Comparison of ENCODE assay signal across 11 cellular contexts in the genomic region with DNA sequence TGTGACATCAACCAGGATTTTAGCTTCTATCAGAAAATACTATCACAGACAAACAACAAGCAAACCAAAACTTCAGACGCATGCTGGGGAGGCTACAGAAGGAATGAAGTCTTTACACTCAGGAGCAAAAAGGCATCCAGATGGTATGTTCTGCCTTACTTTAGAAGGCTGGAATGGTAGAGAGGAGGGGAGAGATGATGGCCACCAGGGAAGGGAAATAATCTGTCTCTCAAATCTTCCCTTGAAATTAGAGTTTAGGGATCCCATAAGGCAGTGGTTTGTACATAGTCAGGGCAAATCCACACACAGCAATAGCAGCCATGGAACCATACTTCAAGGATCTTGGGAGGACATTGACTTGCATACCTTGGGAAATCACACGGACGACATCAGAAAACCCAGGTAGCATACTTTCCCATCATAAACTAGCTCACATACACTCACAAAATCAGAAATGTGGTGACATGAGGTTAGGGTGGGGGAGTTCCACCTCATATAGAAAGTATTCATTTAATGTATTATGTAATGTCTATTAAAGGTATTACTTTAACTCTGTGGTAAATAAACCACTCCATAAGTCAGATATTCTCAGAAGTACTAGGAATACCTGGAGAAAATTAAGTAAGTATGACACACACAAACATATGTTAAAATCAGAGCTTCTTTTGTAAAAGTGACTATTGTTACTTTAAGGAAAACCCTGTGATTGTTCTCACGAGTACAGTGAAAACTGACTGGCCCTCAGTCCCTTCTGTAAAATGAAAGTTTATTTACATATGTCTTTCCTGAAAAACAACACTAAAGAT.
DNase-seq lines count a peak whose midpoint lies in the region; ATAC-seq, FAIRE-seq and TF ChIP-seq lines count a peak whose summit lies in the region.
"Had no signal": no experiment of that assay in that cellular context is flagged by ENCODE, and none has a peak within 500 bp of the region (broad histone marks: within the 10 kb centered on the region; RNA-seq: fewer than 3 reads in every experiment).

No MANE protein-coding gene starts in this region.

- FAIRE-seq in GM19239 (lab: Jason Lieb, UNC) (peak; percentile 87), H54 (lab: Jason Lieb, UNC) (no peak)

- peaks cover 81% of the 10 kb centered on the region for H3K4me1 Mint-ChIP-seq in activated naive CD8-positive, alpha-beta T cell treated with anti-CD3 and anti-CD28 coated beads, Interleukin-2, amount 50 U/mL, for 24 hours
- H3K4me1 Mint-ChIP-seq: endodermal cell had no signal

- H3K27me3 Mint-ChIP-seq in activated naive CD8-positive, alpha-beta T cell treated with anti-CD3 and anti-CD28 coated beads, Interleukin-2, amount 50 U/mL, for 24 hours = no peaks in the 10 kb centered on the region

- no peak overlapping the region for H3K4me3 ChIP-seq in tibial artery

- TF ChIP-seq CTCF in tibial artery (IDR thresholded peaks at IDR 0.05) = no peak

- H3K27ac Mint-ChIP-seq in activated naive CD8-positive, alpha-beta T cell treated with anti-CD3 and anti-CD28 coated beads, Interleukin-2, amount 50 U/mL, for 24 hours = peak overlapping the region; percentile 92
- H3K27ac Mint-ChIP-seq: endodermal cell had no signal

- no peaks in the 10 kb centered on the region for H3K27me3 ChIP-seq in tibial artery

- intact Hi-C loops in tibial artery (cut with DNase I; ENCODE audit: low total_unique reads) = no loop called here

- no peaks in the 10 kb centered on the region for H3K4me1 ChIP-seq in tibial artery

- peaks cover 45% of the 10 kb centered on the region for H3K36me3 Mint-ChIP-seq in activated naive CD8-positive, alpha-beta T cell treated with anti-CD3 and anti-CD28 coated beads, Interleukin-2, amount 50 U/mL, for 24 hours (ENCODE audit: low read depth)

- ATAC-seq in GM18499 (IDR thresholded peaks at IDR 0.05; ENCODE audit: insufficient read depth, unreplicated experiment) (peak; percentile 57), HG03060 (IDR thresholded peaks at IDR 0.05; ENCODE audit: low read depth, unreplicated experiment) (peak; percentile 47)
- ATAC-seq in activated naive CD8-positive, alpha-beta T cell treated with anti-CD3 and anti-CD28 coated beads, Interleukin-2, amount 50 U/mL, for 24 hours = peak; percentile 12

- DNase-seq in GM19239 (ENCODE audit: insufficient read length, low spot score) = no peak
- no peak for DNase-seq in activated naive CD8-positive, alpha-beta T cell treated with anti-CD3 and anti-CD28 coated beads, Interleukin-2, amount 50 U/mL, for 24 hours
- no peak for DNase-seq in tibial artery
- no peak for DNase-seq in H54 (ENCODE audit: insufficient read length, low spot score)
- no peak for DNase-seq in GF-D8 (lab: John Stamatoyannopoulos, UW)
- DNase-seq in erythroblast (lab: John Stamatoyannopoulos, UW) = no peak
- DNase-seq: endodermal cell, NCI-H1694, OCI-M1 had no signal

- peaks cover 0 to 3% (median 0%) of the 10 kb centered on the region in 3 donors for H3K9me3 ChIP-seq in tibial artery

- H3K36me3 ChIP-seq in tibial artery = no peaks in the 10 kb centered on the region

- H3K4me3 Mint-ChIP-seq in activated naive CD8-positive, alpha-beta T cell treated with anti-CD3 and anti-CD28 coated beads, Interleukin-2, amount 50 U/mL, for 24 hours = peak overlapping the region; percentile 53
- H3K4me3 Mint-ChIP-seq: endodermal cell had no signal

- TF ChIP-seq POLR2A in H54 (IDR thresholded peaks at IDR 0.05; ENCODE audit: low read depth, low read length) (no peak), erythroblast (IDR thresholded peaks at IDR 0.05; ENCODE audit: low read length) (no peak)

- no peak overlapping the region for H3K27ac ChIP-seq in tibial artery

- peaks cover 8% of the 10 kb centered on the region for H3K9me3 Mint-ChIP-seq in activated naive CD8-positive, alpha-beta T cell treated with anti-CD3 and anti-CD28 coated beads, Interleukin-2, amount 50 U/mL, for 24 hours
